In genomic region chr1:51569284-51570062, GRCh38 we compare ENCODE assay signal across 8 cellular contexts. TPM values are rescaled to one million over a fixed set of nuclear protein-coding genes. Genes with fewer than 3 reads are reported as not detected.
DNase-seq lines count a peak whose midpoint lies in the region; FAIRE-seq and TF ChIP-seq lines count a peak whose summit lies in the region.

No MANE protein-coding gene starts in this region.

- no peaks in the 10 kb centered on the region for H3K36me3 ChIP-seq in small intestine (ENCODE audit: control insufficient read depth in 2 of 2, insufficient read depth in 2 of 2, low read length in 2 of 2)

- peak; percentile 27 for TF ChIP-seq CTCF in fibroblast of villous mesenchyme (IDR thresholded peaks at IDR 0.05; ENCODE audit: insufficient read depth, low read depth, low read length)

- peak overlapping the region; percentile 21 to 83 for H3K27ac ChIP-seq in small intestine (ENCODE audit: low read depth in 1 of 2, low read length in 1 of 2)

- peak; percentile 55 for DNase-seq in SIG-M5 treated with dmso at 0.1 percent for 504 hours (lab: John Stamatoyannopoulos, UW; ENCODE audit: unreplicated experiment)
- no peak for DNase-seq in SIG-M5 (lab: John Stamatoyannopoulos, UW)
- peak; percentile 21 for DNase-seq in HCEC 1CT
- DNase-seq in Kasumi-1 (lab: John Stamatoyannopoulos, UW): peak; percentile 93 to 94
- DNase-seq in activated CD4-positive, alpha-beta memory T cell treated with anti-CD3 and anti-CD28 coated beads, Interleukin-2, amount 10 ng/mL, durations not matched to agents 7 days and 5 days: peak; percentile 45
- DNase-seq in fibroblast of villous mesenchyme (ENCODE audit: low read depth): peak; percentile 51
- peak; percentile 86 for DNase-seq in small intestine
- no peak for DNase-seq in DMS114 treated with DMSO at 0.1 percent for 48 hours (lab: John Stamatoyannopoulos, UW; ENCODE audit: unreplicated experiment)

- H3K4me1 Mint-ChIP-seq in activated CD4-positive, alpha-beta memory T cell treated with anti-CD3 and anti-CD28 coated beads, Interleukin-2, amount 10 ng/mL, durations not matched to agents 7 days and 5 days: peaks cover 42% of the 10 kb centered on the region

- peaks cover 3 to 11% of the 10 kb centered on the region in 2 donors for H3K4me1 ChIP-seq in small intestine (ENCODE audit: control insufficient read depth in 2 of 2, insufficient read depth in 1 of 2, low read depth in 1 of 2, low read length in 1 of 2)

- H3K27ac Mint-ChIP-seq in activated CD4-positive, alpha-beta memory T cell treated with anti-CD3 and anti-CD28 coated beads, Interleukin-2, amount 10 ng/mL, durations not matched to agents 7 days and 5 days: peak overlapping the region; percentile 92

- no peak for FAIRE-seq in small intestine (lab: Jason Lieb, UNC)

- peak overlapping the region; percentile 21 for H3K4me3 Mint-ChIP-seq in activated CD4-positive, alpha-beta memory T cell treated with anti-CD3 and anti-CD28 coated beads, Interleukin-2, amount 10 ng/mL, durations not matched to agents 7 days and 5 days

- no peaks in the 10 kb centered on the region for H3K36me3 Mint-ChIP-seq in activated CD4-positive, alpha-beta memory T cell treated with anti-CD3 and anti-CD28 coated beads, Interleukin-2, amount 10 ng/mL, durations not matched to agents 7 days and 5 days (ENCODE audit: low read depth)

- CTCF ChIA-PET in activated CD4-positive, alpha-beta memory T cell treated with anti-CD3 and anti-CD28 coated beads, Interleukin-2, amount 10 ng/mL, durations not matched to agents 7 days and 5 days (lab: Charles Lee): interaction anchor here (0.8 to 1.0 kb wide), 2 partner anchors 16 to 198 kb away, joined by 3 to 5 read pairs; no protein-coding TSS in a partner anchor

- H3K9me3 Mint-ChIP-seq in activated CD4-positive, alpha-beta memory T cell treated with anti-CD3 and anti-CD28 coated beads, Interleukin-2, amount 10 ng/mL, durations not matched to agents 7 days and 5 days: no peaks in the 10 kb centered on the region

- no peaks in the 10 kb centered on the region for H3K9me3 ChIP-seq in small intestine (ENCODE audit: control insufficient read depth, low read depth)

- WGBS in small intestine, 3 donors: 43 to 50% (median 45%) methylated on average over 4 of the region's 4 CpGs

- POLR2A ChIA-PET in activated CD4-positive, alpha-beta memory T cell treated with anti-CD3 and anti-CD28 coated beads, Interleukin-2, amount 10 ng/mL, durations not matched to agents 7 days and 5 days (lab: Charles Lee): interaction anchor here (0.6 to 1.7 kb wide), 8 partner anchors 9 to 160 kb away, joined by 3 to 14 read pairs (median 3); partner anchors contain the start of gene EPS15

- no peaks in the 10 kb centered on the region for H3K27me3 Mint-ChIP-seq in activated CD4-positive, alpha-beta memory T cell treated with anti-CD3 and anti-CD28 coated beads, Interleukin-2, amount 10 ng/mL, durations not matched to agents 7 days and 5 days

- H3K4me3 ChIP-seq in fibroblast of villous mesenchyme (ENCODE audit: low read depth, low read length) (no peak overlapping the region), small intestine (ENCODE audit: low read depth in 1 of 2, low read length in 2 of 2) (no peak overlapping the region)

- no peaks in the 10 kb centered on the region for H3K27me3 ChIP-seq in small intestine (ENCODE audit: control insufficient read depth in 2 of 2, insufficient read depth in 2 of 2, low read length in 2 of 2)

RNA-seq across cellular contexts. Expression of gene OSBPL9, which starts 47.4 kb away (rescaled TPM):
- 10 to 100 TPM; 40.0 to 42.7 TPM for total RNA-seq in activated CD4-positive, alpha-beta memory T cell treated with anti-CD3 and anti-CD28 coated beads, Interleukin-2, amount 10 ng/mL, durations not matched to agents 7 days and 5 days
- total RNA-seq in fibroblast of villous mesenchyme: 85.4 and 103 TPM in 2 replicates
- 10 to 100 TPM; 19.7 to 34.9 (median 28.6) TPM for polyA plus RNA-seq in small intestine

RNA-seq across cellular contexts. Expression of gene EPS15, which starts 50.4 kb away (rescaled TPM):
- total RNA-seq in activated CD4-positive, alpha-beta memory T cell treated with anti-CD3 and anti-CD28 coated beads, Interleukin-2, amount 10 ng/mL, durations not matched to agents 7 days and 5 days: 10 to 100 TPM; 71.8 to 75.0 TPM
- 47.4 and 58.7 TPM in 2 replicates for total RNA-seq in fibroblast of villous mesenchyme
- 10 to 100 TPM; 14.1 to 15.3 (median 15.1) TPM for polyA plus RNA-seq in small intestine

Comparison
In these comparisons a context has a peak if more than half of its experiments do, and no peak if none do; other contexts are left out.
1. DNase-seq: peak in SIG-M5 treated with dmso at 0.1 percent for 504 hours (single experiment), HCEC 1CT (single experiment), Kasumi-1 (2 of 2), activated CD4-positive, alpha-beta memory T cell treated with anti-CD3 and anti-CD28 coated beads, Interleukin-2, amount 10 ng/mL, durations not matched to agents 7 days and 5 days (single experiment), fibroblast of villous mesenchyme (single experiment) and small intestine (single experiment); none in SIG-M5 (single experiment) and DMS114 treated with DMSO at 0.1 percent for 48 hours (single experiment).